Comparison of ENCODE assay signal across 1 cellular context in genomic region chr3:150828997-150829396, GRCh38.
TF ChIP-seq lines count a peak whose summit lies in the region.

No MANE protein-coding gene starts in this region.

TF ChIP-seq in HepG2, 621 proteins besides CTCF, POLR2A, EP300 and RAD21 (continued from another document):
- TF ChIP-seq ZNF841 (CRISPR knock-in tag; IDR thresholded peaks at IDR 0.05; ENCODE audit: borderline replicate concordance) (no peak), HCFC1 (IDR thresholded peaks at IDR 0.05; ENCODE audit: low read depth, low read length) (no peak)
